Comparison of ENCODE assay signal across 15 cellular contexts in the genomic region with DNA sequence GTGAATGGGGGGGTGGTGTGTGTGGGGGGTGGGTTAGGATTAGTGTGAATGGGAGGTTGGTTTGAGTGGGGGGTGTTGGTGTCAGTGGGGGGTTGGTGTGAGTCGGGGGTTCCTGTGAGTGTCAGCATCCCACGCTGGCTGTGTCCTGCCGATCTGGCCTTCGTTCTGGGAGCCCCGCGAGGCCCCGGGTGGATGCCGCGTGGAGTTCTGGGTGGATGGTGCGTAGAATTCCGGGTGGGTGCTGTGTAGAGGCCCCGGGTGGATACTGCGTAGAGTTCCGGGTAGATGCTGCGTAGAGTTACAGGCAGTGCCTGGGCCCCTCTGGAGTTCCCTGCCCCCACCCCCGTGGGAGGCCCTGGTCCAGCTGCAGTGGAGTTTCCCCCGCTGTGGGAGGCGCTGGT.
"Had no signal": no experiment of that assay in that cellular context is flagged by ENCODE, and none has a peak within 500 bp of the region (broad histone marks: within the 10 kb centered on the region; RNA-seq: fewer than 3 reads in every experiment).

No MANE protein-coding gene starts in this region.

- H3K9me3 ChIP-seq: heart right ventricle, neutrophil, stomach had no signal

- H3K27me3 ChIP-seq: heart right ventricle, neutrophil, stomach had no signal

- H3K4me3 ChIP-seq: coronary artery, heart right ventricle, stomach had no signal

- DNase-seq: activated CD4-positive, alpha-beta T cell treated with anti-CD3 and anti-CD28 coated beads for 4 hours; activated CD8-positive, alpha-beta T cell treated with anti-CD3 and anti-CD28 coated beads for 36 hours; activated gamma-delta T cell treated with Interleukin-2 at 50 U/mL for 16 hours; activated T-cell treated with anti-CD3 and anti-CD28 coated beads, Interleukin-2, amount 50 U/mL, for 72 hours; central memory CD4-positive, alpha-beta T cell; effector CD8-positive, alpha-beta T cell; foreskin melanocyte; islet precursor cell; stimulated activated CD4-positive, alpha-beta T cell treated with anti-CD3 and anti-CD28 coated beads, Interleukin-2, amount 100 ng/mL, for 48 hours; stomach; T1000 had no signal

- H3K27ac ChIP-seq: coronary artery, heart right ventricle, neutrophil, stomach, VCaP had no signal
